In the genomic region with DNA sequence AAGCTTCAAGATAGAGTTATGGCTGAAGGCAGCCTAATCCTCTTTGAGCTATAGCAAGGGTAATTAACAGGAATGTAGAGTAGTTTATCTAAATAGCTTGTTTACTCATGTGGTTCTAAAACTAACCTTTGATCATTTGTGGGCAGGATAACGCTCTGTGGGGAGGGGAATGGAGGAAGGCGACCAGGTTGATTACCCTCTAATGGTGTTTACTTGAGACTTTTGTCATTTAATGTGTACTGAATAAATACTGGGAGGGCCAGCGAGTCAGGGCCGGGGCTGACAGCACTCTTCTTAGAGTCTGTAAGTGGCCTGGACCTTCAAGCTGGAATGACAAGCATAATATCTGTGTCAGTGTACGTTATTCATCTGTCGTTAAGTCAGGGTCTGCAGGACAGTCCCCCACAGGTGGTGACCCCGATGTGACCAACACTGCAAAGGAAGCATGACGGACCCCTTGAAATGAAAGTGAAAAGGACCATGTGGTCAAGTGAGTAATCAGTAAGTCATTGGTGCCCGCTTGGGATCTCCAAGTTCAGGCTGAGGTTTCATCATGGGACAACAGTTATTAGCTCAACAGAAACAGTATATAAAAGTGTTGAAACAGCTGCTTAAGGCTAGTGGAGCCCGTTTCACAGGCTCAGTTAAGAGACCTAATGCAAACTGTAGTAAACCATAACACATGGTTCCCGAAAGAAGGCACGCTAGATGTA, we compare ENCODE assay signal across 10 cellular contexts.
DNase-seq lines count a peak whose midpoint lies in the region; ATAC-seq, FAIRE-seq and TF ChIP-seq lines count a peak whose summit lies in the region.
"Had no signal": no experiment of that assay in that cellular context is flagged by ENCODE, and none has a peak within 500 bp of the region (broad histone marks: within the 10 kb centered on the region; RNA-seq: fewer than 3 reads in every experiment).

No MANE protein-coding gene starts in this region.

- H2AFZ ChIP-seq in osteoblast (ENCODE audit: low read length), result no peak overlapping the region

- DNase-seq in RCC 7860 (ENCODE audit: low spot score), result peak; percentile 81
- DNase-seq in fibroblast of pulmonary artery (ENCODE audit: low read depth), result peak; percentile 34
- no peak for DNase-seq in osteoblast (ENCODE audit: insufficient read length, low spot score, missing footprints)
- no peak for DNase-seq in H54 (ENCODE audit: insufficient read length, low spot score)
- DNase-seq: activated gamma-delta T cell treated with Interleukin-2 at 50 U/mL for 16 hours, T-cell had no signal

- H3K9me3 ChIP-seq in HEK293 (ENCODE audit: control insufficient read depth, insufficient read depth, low read depth, low read length) (no peaks in the 10 kb centered on the region), osteoblast (ENCODE audit: low read depth, low read length) (no peaks in the 10 kb centered on the region)

- H3K4me2 ChIP-seq in osteoblast (ENCODE audit: insufficient read depth, low read length), result peak overlapping the region; percentile 24

- no peak overlapping the region for H3K27ac ChIP-seq in HEK293 (ENCODE audit: extremely low read depth, low read depth, low read length)
- H3K27ac ChIP-seq in osteoblast (ENCODE audit: low read depth, low read length), result peak overlapping the region; percentile 45

- no peaks in the 10 kb centered on the region for H4K20me1 ChIP-seq in osteoblast (ENCODE audit: insufficient read depth, low read length)

- H3K4me3 ChIP-seq in HEK293 (ENCODE audit: low read depth, low read length) (no peak overlapping the region), fibroblast of pulmonary artery (replicated peaks; ENCODE audit: low read depth, low read length) (no peak overlapping the region), osteoblast (ENCODE audit: insufficient read depth, low read length) (peak overlapping the region; percentile 21)
- H3K4me3 ChIP-seq: GM12878 had no signal

- H3K79me2 ChIP-seq in osteoblast (ENCODE audit: insufficient read depth, low read length), result no peaks in the 10 kb centered on the region

- CTCF ChIA-PET in HEK293 (lab: Yijun Ruan, JAX), result no interaction called here

- ATAC-seq in HG02678 (IDR thresholded peaks at IDR 0.05; ENCODE audit: unreplicated experiment), result no peak
- no peak for ATAC-seq in HG02870 (IDR thresholded peaks at IDR 0.05; ENCODE audit: unreplicated experiment)
- ATAC-seq: GM12878, T-cell had no signal

- H3K4me1 ChIP-seq in HEK293 (ENCODE audit: control insufficient read depth, insufficient read depth, low read length) (peaks cover 4% of the 10 kb centered on the region; the same call in 1 of the 2 replicates), osteoblast (ENCODE audit: insufficient read depth, low read length) (peaks cover 3% of the 10 kb centered on the region)

- TF ChIP-seq POLR2A in H54 (IDR thresholded peaks at IDR 0.05; ENCODE audit: low read depth, low read length), result no peak

- FAIRE-seq in RCC 7860 (lab: Jason Lieb, UNC) (peak; percentile 26), H54 (lab: Jason Lieb, UNC) (no peak)
- FAIRE-seq: GM12878 had no signal

- POLR2A ChIA-PET in HEK293 (lab: Yijun Ruan, JAX), result no interaction called here

- TF ChIP-seq CTCF in HEK293 (tag by site-specific recombination; IDR thresholded peaks at IDR 0.05) (no peak), fibroblast of pulmonary artery (IDR thresholded peaks at IDR 0.05; ENCODE audit: low read length, missing control alignments) (no peak), osteoblast (IDR thresholded peaks at IDR 0.05; ENCODE audit: extremely low read depth, low read depth, low read length) (no peak)

- H3K36me3 ChIP-seq in HEK293 (ENCODE audit: control insufficient read depth in 2 of 2, insufficient read depth in 1 of 2, low read length in 2 of 2) (peaks cover 3 to 12% of the 10 kb centered on the region in 2 experiments), osteoblast (ENCODE audit: insufficient read depth, low read length) (peaks cover 2% of the 10 kb centered on the region)

- H3K27me3 ChIP-seq in osteoblast (ENCODE audit: insufficient read depth, low read length), result no peaks in the 10 kb centered on the region

TF ChIP-seq in HEK293, 187 proteins besides CTCF, POLR2A, EP300 and RAD21:
- TF ChIP-seq, protein P1, sequence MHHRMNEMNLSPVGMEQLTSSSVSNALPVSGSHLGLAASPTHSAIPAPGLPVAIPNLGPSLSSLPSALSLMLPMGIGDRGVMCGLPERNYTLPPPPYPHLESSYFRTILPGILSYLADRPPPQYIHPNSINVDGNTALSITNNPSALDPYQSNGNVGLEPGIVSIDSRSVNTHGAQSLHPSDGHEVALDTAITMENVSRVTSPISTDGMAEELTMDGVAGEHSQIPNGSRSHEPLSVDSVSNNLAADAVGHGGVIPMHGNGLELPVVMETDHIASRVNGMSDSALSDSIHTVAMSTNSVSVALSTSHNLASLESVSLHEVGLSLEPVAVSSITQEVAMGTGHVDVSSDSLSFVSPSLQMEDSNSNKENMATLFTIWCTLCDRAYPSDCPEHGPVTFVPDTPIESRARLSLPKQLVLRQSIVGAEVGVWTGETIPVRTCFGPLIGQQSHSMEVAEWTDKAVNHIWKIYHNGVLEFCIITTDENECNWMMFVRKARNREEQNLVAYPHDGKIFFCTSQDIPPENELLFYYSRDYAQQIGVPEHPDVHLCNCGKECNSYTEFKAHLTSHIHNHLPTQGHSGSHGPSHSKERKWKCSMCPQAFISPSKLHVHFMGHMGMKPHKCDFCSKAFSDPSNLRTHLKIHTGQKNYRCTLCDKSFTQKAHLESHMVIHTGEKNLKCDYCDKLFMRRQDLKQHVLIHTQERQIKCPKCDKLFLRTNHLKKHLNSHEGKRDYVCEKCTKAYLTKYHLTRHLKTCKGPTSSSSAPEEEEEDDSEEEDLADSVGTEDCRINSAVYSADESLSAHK (tag by site-specific recombination; IDR thresholded peaks at IDR 0.05), result no peak
- TF ChIP-seq, protein P2, sequence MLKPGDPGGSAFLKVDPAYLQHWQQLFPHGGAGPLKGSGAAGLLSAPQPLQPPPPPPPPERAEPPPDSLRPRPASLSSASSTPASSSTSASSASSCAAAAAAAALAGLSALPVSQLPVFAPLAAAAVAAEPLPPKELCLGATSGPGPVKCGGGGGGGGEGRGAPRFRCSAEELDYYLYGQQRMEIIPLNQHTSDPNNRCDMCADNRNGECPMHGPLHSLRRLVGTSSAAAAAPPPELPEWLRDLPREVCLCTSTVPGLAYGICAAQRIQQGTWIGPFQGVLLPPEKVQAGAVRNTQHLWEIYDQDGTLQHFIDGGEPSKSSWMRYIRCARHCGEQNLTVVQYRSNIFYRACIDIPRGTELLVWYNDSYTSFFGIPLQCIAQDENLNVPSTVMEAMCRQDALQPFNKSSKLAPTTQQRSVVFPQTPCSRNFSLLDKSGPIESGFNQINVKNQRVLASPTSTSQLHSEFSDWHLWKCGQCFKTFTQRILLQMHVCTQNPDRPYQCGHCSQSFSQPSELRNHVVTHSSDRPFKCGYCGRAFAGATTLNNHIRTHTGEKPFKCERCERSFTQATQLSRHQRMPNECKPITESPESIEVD (tag by site-specific recombination; IDR thresholded peaks at IDR 0.05), result peak; percentile 46; the same call in 1 of the 2 replicates
- TF ChIP-seq ZNF16 (tag by site-specific recombination; IDR thresholded peaks at IDR 0.05; ENCODE audit: low read depth), result no peak
- TF ChIP-seq GLIS1 (tag by site-specific recombination; IDR thresholded peaks at IDR 0.05), result 0 out of 2 replicates have a peak, but pooled peaks have one; percentile 11
- TF ChIP-seq ZNF629 (tag by site-specific recombination; IDR thresholded peaks at IDR 0.05), result no peak
- TF ChIP-seq KLF16 (tag by site-specific recombination; IDR thresholded peaks at IDR 0.05), result no peak
- TF ChIP-seq, protein P3, sequence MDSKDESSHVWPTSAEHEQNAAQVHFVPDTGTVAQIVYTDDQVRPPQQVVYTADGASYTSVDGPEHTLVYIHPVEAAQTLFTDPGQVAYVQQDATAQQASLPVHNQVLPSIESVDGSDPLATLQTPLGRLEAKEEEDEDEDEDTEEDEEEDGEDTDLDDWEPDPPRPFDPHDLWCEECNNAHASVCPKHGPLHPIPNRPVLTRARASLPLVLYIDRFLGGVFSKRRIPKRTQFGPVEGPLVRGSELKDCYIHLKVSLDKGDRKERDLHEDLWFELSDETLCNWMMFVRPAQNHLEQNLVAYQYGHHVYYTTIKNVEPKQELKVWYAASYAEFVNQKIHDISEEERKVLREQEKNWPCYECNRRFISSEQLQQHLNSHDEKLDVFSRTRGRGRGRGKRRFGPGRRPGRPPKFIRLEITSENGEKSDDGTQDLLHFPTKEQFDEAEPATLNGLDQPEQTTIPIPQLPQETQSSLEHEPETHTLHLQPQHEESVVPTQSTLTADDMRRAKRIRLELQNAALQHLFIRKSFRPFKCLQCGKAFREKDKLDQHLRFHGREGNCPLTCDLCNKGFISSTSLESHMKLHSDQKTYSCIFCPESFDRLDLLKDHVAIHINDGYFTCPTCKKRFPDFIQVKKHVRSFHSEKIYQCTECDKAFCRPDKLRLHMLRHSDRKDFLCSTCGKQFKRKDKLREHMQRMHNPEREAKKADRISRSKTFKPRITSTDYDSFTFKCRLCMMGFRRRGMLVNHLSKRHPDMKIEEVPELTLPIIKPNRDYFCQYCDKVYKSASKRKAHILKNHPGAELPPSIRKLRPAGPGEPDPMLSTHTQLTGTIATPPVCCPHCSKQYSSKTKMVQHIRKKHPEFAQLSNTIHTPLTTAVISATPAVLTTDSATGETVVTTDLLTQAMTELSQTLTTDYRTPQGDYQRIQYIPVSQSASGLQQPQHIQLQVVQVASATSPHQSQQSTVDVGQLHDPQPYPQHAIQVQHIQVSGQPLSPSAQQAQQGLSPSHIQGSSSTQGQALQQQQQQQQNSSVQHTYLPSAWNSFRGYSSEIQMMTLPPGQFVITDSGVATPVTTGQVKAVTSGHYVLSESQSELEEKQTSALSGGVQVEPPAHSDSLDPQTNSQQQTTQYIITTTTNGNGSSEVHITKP (tag by site-specific recombination; IDR thresholded peaks at IDR 0.05), result no peak
- TF ChIP-seq YY2 (tag by site-specific recombination; IDR thresholded peaks at IDR 0.05), result no peak
- TF ChIP-seq, protein P4, sequence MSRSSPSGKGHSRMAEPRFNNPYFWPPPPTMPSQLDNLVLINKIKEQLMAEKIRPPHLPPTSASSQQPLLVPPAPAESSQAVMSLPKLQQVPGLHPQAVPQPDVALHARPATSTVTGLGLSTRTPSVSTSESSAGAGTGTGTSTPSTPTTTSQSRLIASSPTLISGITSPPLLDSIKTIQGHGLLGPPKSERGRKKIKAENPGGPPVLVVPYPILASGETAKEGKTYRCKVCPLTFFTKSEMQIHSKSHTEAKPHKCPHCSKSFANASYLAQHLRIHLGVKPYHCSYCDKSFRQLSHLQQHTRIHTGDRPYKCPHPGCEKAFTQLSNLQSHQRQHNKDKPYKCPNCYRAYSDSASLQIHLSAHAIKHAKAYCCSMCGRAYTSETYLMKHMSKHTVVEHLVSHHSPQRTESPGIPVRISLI (tag by site-specific recombination; IDR thresholded peaks at IDR 0.05), result no peak
- peak; percentile 27; the same call in 1 of the 2 replicates for TF ChIP-seq TRIM28 (IDR thresholded peaks at IDR 0.05; ENCODE audit: borderline replicate concordance, low read length)
- TF ChIP-seq WT1 (tag by site-specific recombination; IDR thresholded peaks at IDR 0.05), result no peak
TF ChIP-seq in HEK293: peak in this region for 3.

Comparison
In these comparisons a context has a peak if more than half of its experiments do, and no peak if none do; other contexts are left out.
1. DNase-seq: peak in RCC 7860 (single experiment) and fibroblast of pulmonary artery (single experiment); none in osteoblast (single experiment) and H54 (single experiment).